ENCODE assay signal across 10 cellular contexts in genomic region chr12:124543591-124544310, GRCh38. TPM values are rescaled to one million over a fixed set of nuclear protein-coding genes. Genes with fewer than 3 reads are reported as not detected.
DNase-seq lines count a peak whose midpoint lies in the region; ATAC-seq, FAIRE-seq and TF ChIP-seq lines count a peak whose summit lies in the region.
"Had no signal": no experiment of that assay in that cellular context is flagged by ENCODE, and none has a peak within 500 bp of the region (broad histone marks: within the 10 kb centered on the region; RNA-seq: fewer than 3 reads in every experiment).

No MANE protein-coding gene starts in this region.

- FAIRE-seq in K562 (lab: Jason Lieb, UNC) = peak; percentile 56

- H3K27ac Mint-ChIP-seq in CD4-positive, alpha-beta memory T cell = peak overlapping the region in 6 of 7 donors; percentile 57 to 84 (median 78)
- H3K27ac Mint-ChIP-seq in naive thymus-derived CD4-positive, alpha-beta T cell = peak overlapping the region in 7 of 9 donors; percentile 38 to 87 (median 80)
- no peak overlapping the region for H3K27ac Mint-ChIP-seq in CD8-positive, alpha-beta T cell
- H3K27ac Mint-ChIP-seq: activated naive CD8-positive, alpha-beta T cell treated with anti-CD3 and anti-CD28 coated beads, Interleukin-2, amount 10 ng/mL, durations not matched to agents 7 days and 5 days had no signal

- H4K20me1 ChIP-seq in Karpas-422 (ENCODE audit: insufficient read depth, low read depth, low read length) (peaks cover 59% of the 10 kb centered on the region), K562 (replicated peaks; ENCODE audit: control insufficient read depth, insufficient read depth, low read length) (peaks cover 56% of the 10 kb centered on the region)

- TF ChIP-seq EP300 in K562 (IDR thresholded peaks at IDR 0.05; ENCODE audit: low read length) = no peak

- intact Hi-C loops in CD4-positive, alpha-beta memory T cell (cut with micrococcal nuclease) = no loop called here
- intact Hi-C loops in K562 (cut with micrococcal nuclease) (no loop called here), ascending aorta (cut with DNase I) (no loop called here)
- intact Hi-C loops in naive thymus-derived CD4-positive, alpha-beta T cell (cut with micrococcal nuclease) = loop anchor here in 1 of 2 donors (2.0 kb wide), 1 partner anchor 23 kb away; the partner anchor contains the start of gene NCOR2
- intact Hi-C loops in CD8-positive, alpha-beta T cell (cut with DNase I, micrococcal nuclease) = no loop called here

- TF ChIP-seq RAD21 in K562 (CRISPR knock-in tag; conservative IDR thresholded peaks at IDR 0.05 in 1 of 2, IDR thresholded peaks at IDR 0.05 in 1 of 2) = no peak

- H3K4me2 ChIP-seq in Karpas-422 (ENCODE audit: low read depth, low read length, poor library complexity, severe bottlenecking) (peak overlapping the region; percentile 59), K562 (ENCODE audit: insufficient read depth, low read length) (no peak overlapping the region)

- H2AFZ ChIP-seq in Karpas-422 (ENCODE audit: low read length) (no peak overlapping the region), K562 (ENCODE audit: low read depth, low read length) (no peak overlapping the region)

- peaks cover 5% of the 10 kb centered on the region for H3K9me1 ChIP-seq in K562 (ENCODE audit: control insufficient read depth, insufficient read depth, low read length)

- 81% methylated on average over 23 of the region's 36 CpGs for WGBS in K562 (ENCODE audit: insufficient coverage, low coverage, missing lambda C conversion rate)

- H3K4me3 Mint-ChIP-seq in CD4-positive, alpha-beta memory T cell = peak overlapping the region in 2 of 8 donors; percentile 10 to 54
- H3K4me3 Mint-ChIP-seq in naive thymus-derived CD4-positive, alpha-beta T cell = peak overlapping the region in 4 of 10 donors; percentile 6 to 58 (median 42)
- no peak overlapping the region for H3K4me3 Mint-ChIP-seq in CD8-positive, alpha-beta T cell
- H3K4me3 Mint-ChIP-seq: activated naive CD8-positive, alpha-beta T cell treated with anti-CD3 and anti-CD28 coated beads, Interleukin-2, amount 10 ng/mL, durations not matched to agents 7 days and 5 days had no signal

- H3K4me1 ChIP-seq in CD4-positive, alpha-beta memory T cell (ENCODE audit: insufficient read depth, low read length) = peaks cover 62% of the 10 kb centered on the region
- peaks cover 62% of the 10 kb centered on the region for H3K4me1 ChIP-seq in Karpas-422 (ENCODE audit: low read length)
- H3K4me1 ChIP-seq in K562 (replicated peaks in 1 of 2; ENCODE audit: control insufficient read depth in 2 of 2, insufficient read depth in 2 of 2, low read length in 2 of 2) = peaks cover 18 to 66% of the 10 kb centered on the region in 2 experiments; a peak in 4 of 5 replicates
- H3K4me1 ChIP-seq in naive thymus-derived CD4-positive, alpha-beta T cell (ENCODE audit: control insufficient read depth in 2 of 2, insufficient read depth in 2 of 2, low read length in 2 of 2) = peaks cover 21 to 42% of the 10 kb centered on the region in 2 donors
- peaks cover 16 to 51% of the 10 kb centered on the region in 2 donors for H3K4me1 ChIP-seq in ascending aorta
- peaks cover 55% of the 10 kb centered on the region for H3K4me1 ChIP-seq in CD8-positive, alpha-beta T cell (ENCODE audit: insufficient read depth, low read length)

- no peak for TF ChIP-seq POLR2A in K562 (conservative IDR thresholded peaks at IDR 0.05)

- no peak overlapping the region for H3K4me3 ChIP-seq in CD4-positive, alpha-beta memory T cell (ENCODE audit: low read length in 2 of 2)
- no peak overlapping the region for H3K4me3 ChIP-seq in Karpas-422 (ENCODE audit: low read length)
- H3K4me3 ChIP-seq in K562 = no peak overlapping the region
- H3K4me3 ChIP-seq in naive thymus-derived CD4-positive, alpha-beta T cell (ENCODE audit: low read length) = no peak overlapping the region
- H3K4me3 ChIP-seq in ascending aorta = no peak overlapping the region
- H3K4me3 ChIP-seq in CD8-positive, alpha-beta T cell (ENCODE audit: low read depth, low read length) = no peak overlapping the region

- H3K36me3 Mint-ChIP-seq in CD4-positive, alpha-beta memory T cell = peaks cover 0 to under 1% of the 10 kb centered on the region in 2 donors
- H3K36me3 Mint-ChIP-seq in naive thymus-derived CD4-positive, alpha-beta T cell = peaks cover 0 to 9% (median 0%) of the 10 kb centered on the region in 5 donors
- H3K36me3 Mint-ChIP-seq in CD8-positive, alpha-beta T cell = no peaks in the 10 kb centered on the region

- no peaks in the 10 kb centered on the region for H3K36me3 ChIP-seq in CD4-positive, alpha-beta memory T cell (ENCODE audit: insufficient read depth, low read length)
- H3K36me3 ChIP-seq in Karpas-422 (ENCODE audit: insufficient read depth, low read length) (0 out of 2 replicates have a peak, but pooled peaks cover 4% of the 10 kb centered on the region), K562 (ENCODE audit: control insufficient read depth, insufficient read depth, low read length) (no peaks in the 10 kb centered on the region), ascending aorta (no peaks in the 10 kb centered on the region)
- peaks cover 0 to 10% (median 0%) of the 10 kb centered on the region in 3 experiments for H3K36me3 ChIP-seq in naive thymus-derived CD4-positive, alpha-beta T cell (ENCODE audit: control insufficient read depth in 2 of 3, insufficient read depth in 3 of 3, low read length in 3 of 3)
- H3K36me3 ChIP-seq in CD8-positive, alpha-beta T cell (ENCODE audit: insufficient read depth, low read length) = no peaks in the 10 kb centered on the region

- H3K9ac ChIP-seq in Karpas-422 (ENCODE audit: low read length) (peak overlapping the region; percentile 59), K562 (ENCODE audit: insufficient read depth in 1 of 2, low read depth in 2 of 2, low read length in 2 of 2) (peak overlapping the region in 1 of 2 experiments; percentile 80; a peak in 2 of 4 replicates)

- POLR2A ChIA-PET in CD4-positive, alpha-beta memory T cell (lab: Charles Lee; ENCODE audit: partially characterized antibody) = no interaction called here
- POLR2A ChIA-PET in K562 (lab: Yijun Ruan, JAX) = no interaction called here
- POLR2A ChIA-PET in naive thymus-derived CD4-positive, alpha-beta T cell (lab: Charles Lee) = no interaction called here
- POLR2A ChIA-PET in CD8-positive, alpha-beta T cell (lab: Charles Lee) = no interaction called here

- no peak overlapping the region for H3K27ac ChIP-seq in CD4-positive, alpha-beta memory T cell (ENCODE audit: low read depth, low read length)
- H3K27ac ChIP-seq in Karpas-422 (ENCODE audit: low read length) (peak overlapping the region; percentile 84), K562 (ENCODE audit: extremely low read depth, low read depth, low read length) (no peak overlapping the region), ascending aorta (no peak overlapping the region)
- H3K27ac ChIP-seq in naive thymus-derived CD4-positive, alpha-beta T cell (ENCODE audit: low read depth, low read length) = peak overlapping the region; percentile 21
- no peak overlapping the region for H3K27ac ChIP-seq in CD8-positive, alpha-beta T cell (ENCODE audit: low read depth, low read length)

- H3K79me2 ChIP-seq in Karpas-422 (ENCODE audit: low read length) (peaks cover 88% of the 10 kb centered on the region), K562 (ENCODE audit: control insufficient read depth, insufficient read depth, low read length) (peaks cover 80% of the 10 kb centered on the region)

- peaks cover 17 to 69% (median 53%) of the 10 kb centered on the region in 4 donors for H3K4me1 Mint-ChIP-seq in CD4-positive, alpha-beta memory T cell
- H3K4me1 Mint-ChIP-seq in naive thymus-derived CD4-positive, alpha-beta T cell = peaks cover 22 to 75% (median 44%) of the 10 kb centered on the region in 7 donors
- H3K4me1 Mint-ChIP-seq in CD8-positive, alpha-beta T cell (ENCODE audit: low read depth) = peaks cover 55% of the 10 kb centered on the region

- no TSS peak for BruUV-seq in K562 (replicated peaks; lab: Mats Ljungman, UMichigan)

- in situ Hi-C loops in K562 (cut with MboI) = no loop called here

- no peaks in the 10 kb centered on the region for H3K27me3 Mint-ChIP-seq in CD4-positive, alpha-beta memory T cell
- no peaks in the 10 kb centered on the region for H3K27me3 Mint-ChIP-seq in naive thymus-derived CD4-positive, alpha-beta T cell
- no peaks in the 10 kb centered on the region for H3K27me3 Mint-ChIP-seq in CD8-positive, alpha-beta T cell (ENCODE audit: low read depth)
- H3K27me3 Mint-ChIP-seq: activated naive CD8-positive, alpha-beta T cell treated with anti-CD3 and anti-CD28 coated beads, Interleukin-2, amount 10 ng/mL, durations not matched to agents 7 days and 5 days had no signal

- no peaks in the 10 kb centered on the region for H3K9me3 Mint-ChIP-seq in CD4-positive, alpha-beta memory T cell
- H3K9me3 Mint-ChIP-seq in naive thymus-derived CD4-positive, alpha-beta T cell = no peaks in the 10 kb centered on the region
- no peaks in the 10 kb centered on the region for H3K9me3 Mint-ChIP-seq in CD8-positive, alpha-beta T cell
- H3K9me3 Mint-ChIP-seq: activated naive CD8-positive, alpha-beta T cell treated with anti-CD3 and anti-CD28 coated beads, Interleukin-2, amount 10 ng/mL, durations not matched to agents 7 days and 5 days had no signal

- DNase-seq in CD4-positive, alpha-beta memory T cell = no peak
- DNase-seq in Karpas-422 (peak; percentile 59), K562 (ENCODE audit: extremely low read depth in 1 of 4, low spot score in 3 of 4) (no peak), ascending aorta (ENCODE audit: low spot score in 2 of 2) (no peak), activated gamma-delta T cell (lab: John Stamatoyannopoulos, UW) (no peak)
- no peak for DNase-seq in naive thymus-derived CD4-positive, alpha-beta T cell
- DNase-seq in CD8-positive, alpha-beta T cell = no peak
- DNase-seq: activated naive CD8-positive, alpha-beta T cell treated with anti-CD3 and anti-CD28 coated beads, Interleukin-2, amount 10 ng/mL, durations not matched to agents 7 days and 5 days; OCI-M1 had no signal

- ATAC-seq in K562 = peak; percentile 5; the same call in 1 of the 3 replicates
- no peak for ATAC-seq in naive thymus-derived CD4-positive, alpha-beta T cell
- ATAC-seq in CD8-positive, alpha-beta T cell = no peak
- ATAC-seq in HG02938 (IDR thresholded peaks at IDR 0.05; ENCODE audit: unreplicated experiment) = no peak

- H3K27me3 ChIP-seq in CD4-positive, alpha-beta memory T cell (ENCODE audit: insufficient read depth, low read length) = no peaks in the 10 kb centered on the region
- H3K27me3 ChIP-seq in Karpas-422 (ENCODE audit: low read length) (no peaks in the 10 kb centered on the region), K562 (ENCODE audit: control insufficient read depth in 2 of 2, insufficient read depth in 2 of 2, low read length in 2 of 2) (no peaks in the 10 kb centered on the region), ascending aorta (no peaks in the 10 kb centered on the region)
- H3K27me3 ChIP-seq in naive thymus-derived CD4-positive, alpha-beta T cell (ENCODE audit: control insufficient read depth in 2 of 2, insufficient read depth in 2 of 2, low read length in 2 of 2) = no peaks in the 10 kb centered on the region
- H3K27me3 ChIP-seq in CD8-positive, alpha-beta T cell (ENCODE audit: insufficient read depth, low read length) = no peaks in the 10 kb centered on the region

- TF ChIP-seq CTCF in K562 (IDR thresholded peaks at IDR 0.05 in 2 of 3, conservative IDR thresholded peaks at IDR 0.05 in 1 of 3; ENCODE audit: insufficient read depth in 2 of 3, low read depth in 1 of 3, low read length in 3 of 3) (no peak), ascending aorta (IDR thresholded peaks at IDR 0.05) (no peak)
- TF ChIP-seq CTCF in CD8-positive, alpha-beta T cell (IDR thresholded peaks at IDR 0.05) = no peak

- CTCF ChIA-PET in CD4-positive, alpha-beta memory T cell (lab: Charles Lee; ENCODE audit: partially characterized antibody) = interaction anchor here (1.0 kb wide), 1 partner anchor 228 kb away, joined by 3 read pairs; no protein-coding TSS in a partner anchor
- CTCF ChIA-PET in K562 (lab: Yijun Ruan, JAX; ENCODE audit: low intra/inter-chr PET ratio) = no interaction called here
- CTCF ChIA-PET in naive thymus-derived CD4-positive, alpha-beta T cell (lab: Charles Lee) = no interaction called here
- CTCF ChIA-PET in CD8-positive, alpha-beta T cell (lab: Charles Lee) = no interaction called here

- no peaks in the 10 kb centered on the region for H3K9me3 ChIP-seq in CD4-positive, alpha-beta memory T cell (ENCODE audit: control insufficient read depth in 1 of 2, low read length in 2 of 2)
- H3K9me3 ChIP-seq in Karpas-422 (ENCODE audit: low read length) (no peaks in the 10 kb centered on the region), K562 (replicated peaks; ENCODE audit: control insufficient read depth, insufficient read depth, low read depth, low read length) (no peaks in the 10 kb centered on the region), ascending aorta (no peaks in the 10 kb centered on the region)
- no peaks in the 10 kb centered on the region for H3K9me3 ChIP-seq in naive thymus-derived CD4-positive, alpha-beta T cell (ENCODE audit: control insufficient read depth in 2 of 3, low read length in 3 of 3)
- no peaks in the 10 kb centered on the region for H3K9me3 ChIP-seq in CD8-positive, alpha-beta T cell (ENCODE audit: low read length)

- H3K9me2 ChIP-seq in Karpas-422 (replicated peaks; ENCODE audit: insufficient read depth, low read length) = no peaks in the 10 kb centered on the region

RNA-seq across cellular contexts. Expression of gene NCOR2, which starts 23.7 kb away (rescaled TPM):
- 100 to 1,000 TPM in 1 of 2 experiments, 10 to 100 TPM in 1; 89.5 to 105 TPM for total RNA-seq in CD4-positive, alpha-beta memory T cell
- polyA plus RNA-seq in CD4-positive, alpha-beta memory T cell = 10 to 100 TPM in 1 of 2 donors, under 1 TPM in 1; 0.37 to 19.5 TPM
- total RNA-seq in Karpas-422 (2014; rRNA removed; shearing (Covaris generic); ENCODE audit: low replicate concordance) = 36.8 and 75.4 TPM in 2 replicates
- total RNA-seq in K562 (2011; cell fraction: chromatin; rRNA removed; ENCODE audit: low replicate concordance) = 66.7 and 165 TPM in 2 replicates
- total RNA-seq in K562 (2011; cell fraction: nucleolus; rRNA removed) = 51.9 and 54.2 TPM in 2 replicates
- 57.6 and 83.1 TPM in 2 replicates for total RNA-seq in K562 (2011; cell fraction: nucleoplasm; rRNA removed)
- total RNA-seq in K562 (2014; rRNA removed) (18.2 and 22.3 TPM in 2 replicates), K562 (2014; rRNA removed; fragmentation: Illumina TruSeq; extraction: Trizol) (2.8 and 4.1 TPM in 2 replicates), K562 (2015; rRNA removed; fragmentation: Illumina TruSeq; extraction: Trizol) (8.1 and 8.4 TPM in 2 replicates), K562 (2021) (124 and 126 TPM in 2 replicates), ascending aorta (134 TPM)
- polyA plus RNA-seq in K562 (2011; rRNA removed) (3.1 and 4.2 TPM in 2 replicates), K562 (2014; fragmentation: Illumina TruSeq; extraction: Trizol) (22.6 and 36.3 TPM in 2 replicates), K562 (2014; fragmentation: Nextera tagmentation; extraction: Ambion mirVana) (under 1 TPM; 0.18 to 0.20 TPM), K562 (2014; rRNA removed) (24.9 and 29.2 TPM in 2 replicates)
- 4.1 and 9.7 TPM in 2 replicates for polyA plus RNA-seq in K562 (2011; cell fraction: cytosol; rRNA removed)
- polyA plus RNA-seq in K562 (2011; cell fraction: nucleus; rRNA removed) = 20.4 and 29.6 TPM in 2 replicates
- 56.5 and 65.0 TPM in 2 replicates for polyA plus RNA-seq in K562 (2012)
- 7.3 and 9.9 TPM in 2 replicates for polyA minus RNA-seq in K562 (2011; rRNA and poly(A)+ RNA removed)
- 27.1 and 60.8 TPM in 2 replicates for polyA minus RNA-seq in K562 (2011; cell fraction: cytosol; rRNA and poly(A)+ RNA removed)
- 18.8 and 19.2 TPM in 2 replicates for polyA minus RNA-seq in K562 (2011; cell fraction: nucleus; rRNA and poly(A)+ RNA removed)
- 100 to 1,000 TPM; 101 to 194 (median 112) TPM for total RNA-seq in naive thymus-derived CD4-positive, alpha-beta T cell
- 10 to 100 TPM in 1 of 2 donors, 1 to 10 TPM in 1; 5.3 to 17.3 TPM for polyA plus RNA-seq in naive thymus-derived CD4-positive, alpha-beta T cell
- total RNA-seq in CD8-positive, alpha-beta T cell = 10 to 100 TPM; 96.5 to 97.8 TPM

Comparison
In these comparisons a context has a peak if more than half of its experiments do, and no peak if none do; other contexts are left out.
1. H3K27ac ChIP-seq: peak in Karpas-422 (single experiment) and naive thymus-derived CD4-positive, alpha-beta T cell (single experiment); none in CD4-positive, alpha-beta memory T cell (single experiment), K562 (single experiment), ascending aorta (0 of 2) and CD8-positive, alpha-beta T cell (single experiment).